8 cellular contexts compared by ENCODE assay signal in genomic region chr1:156608036-156608674, GRCh38. TPM values are rescaled to one million over a fixed set of nuclear protein-coding genes. Genes with fewer than 3 reads are reported as not detected.
DNase-seq lines count a peak whose midpoint lies in the region; ATAC-seq and TF ChIP-seq lines count a peak whose summit lies in the region.

No MANE protein-coding gene starts in this region.

- POLR2A ChIA-PET in WTC11 (lab: Charles Lee), result interaction anchor here (1.3 to 1.8 kb wide), 3 partner anchors 12 to 107 kb away, joined by 4 to 7 read pairs (median 6); partner anchors contain the start of genes MEF2D and NAXE

- TF ChIP-seq CTCF in WTC11 (IDR thresholded peaks at IDR 0.05), result no peak; the same call in 1 of the 2 replicates

- H3K27me3 Mint-ChIP-seq in WTC11 (ENCODE audit: low read depth), result peaks cover 5% of the 10 kb centered on the region; the same call in 1 of the 2 replicates

- DNase-seq in GDM1 (lab: John Stamatoyannopoulos, UW), result peak; percentile 55
- DNase-seq in NCI-H345 treated with DMSO at 0.1 percent for 48 hours (lab: John Stamatoyannopoulos, UW; ENCODE audit: unreplicated experiment), result peak; percentile 67
- peak; percentile 53 for DNase-seq in WTC11 (ENCODE audit: low spot score)
- DNase-seq in cerebellum (ENCODE audit: low spot score), result peak; percentile 88
- DNase-seq in left kidney (ENCODE audit: low read depth, low spot score), result peak; percentile 86
- peak; percentile 44 for DNase-seq in stimulated activated naive CD4-positive, alpha-beta T cell treated with Interleukin-2 at 50 U/mL for 16 hours (lab: John Stamatoyannopoulos, UW)

- H3K4me3 Mint-ChIP-seq in WTC11, result no peak overlapping the region

- CTCF ChIA-PET in WTC11 (lab: Charles Lee), result interaction anchor here (0.6 to 2.1 kb wide), 29 partner anchors 9 to 251 kb away, joined by 3 to 30 read pairs (median 4); partner anchors contain the start of genes BCAN, CRABP2, HAPLN2 and NAXE

- no peak overlapping the region for H3K27ac Mint-ChIP-seq in WTC11

- H3K4me1 Mint-ChIP-seq in WTC11, result peaks cover 4% of the 10 kb centered on the region; the same call in 1 of the 2 replicates

- no peaks in the 10 kb centered on the region for H3K9me3 Mint-ChIP-seq in WTC11

- ATAC-seq in HG03060 (IDR thresholded peaks at IDR 0.05; ENCODE audit: low read depth, unreplicated experiment) (peak; percentile 71), WTC11 (peak; percentile 97), GM19324 (IDR thresholded peaks at IDR 0.05; ENCODE audit: low FRiP score, unreplicated experiment) (no peak)

- no peaks in the 10 kb centered on the region for H3K36me3 Mint-ChIP-seq in WTC11

TF ChIP-seq in WTC11, 78 proteins besides CTCF, POLR2A, EP300 and RAD21:
- TF ChIP-seq SMAD4 (CRISPR knock-in tag; IDR thresholded peaks at IDR 0.05) (no peak), TP53 (CRISPR knock-in tag; IDR thresholded peaks at IDR 0.05) (no peak), IRF2 (CRISPR knock-in tag; IDR thresholded peaks at IDR 0.05; ENCODE audit: borderline replicate concordance, low read depth) (no peak), HMGXB4 (CRISPR knock-in tag; IDR thresholded peaks at IDR 0.05) (0 out of 2 replicates have a peak, but pooled peaks have one; percentile 12), USF1 (CRISPR knock-in tag; IDR thresholded peaks at IDR 0.05) (no peak), TCF7 (CRISPR knock-in tag; IDR thresholded peaks at IDR 0.05; ENCODE audit: low read depth) (no peak), GABPB1 (CRISPR knock-in tag; IDR thresholded peaks at IDR 0.05) (0 out of 2 replicates have a peak, but pooled peaks have one; percentile 30), NFYB (CRISPR knock-in tag; conservative IDR thresholded peaks at IDR 0.05; ENCODE audit: low read depth) (no peak), SOX15 (CRISPR knock-in tag; IDR thresholded peaks at IDR 0.05) (no peak), NFE2L1 (CRISPR knock-in tag; IDR thresholded peaks at IDR 0.05) (no peak), ZNF512 (CRISPR knock-in tag; IDR thresholded peaks at IDR 0.05; ENCODE audit: borderline replicate concordance) (no peak), ATF1 (CRISPR knock-in tag; IDR thresholded peaks at IDR 0.05) (no peak), PRRX2 (CRISPR knock-in tag; IDR thresholded peaks at IDR 0.05) (no peak), ZSCAN18 (CRISPR knock-in tag; IDR thresholded peaks at IDR 0.05) (no peak)

RNA-seq across cellular contexts. Expression of gene GPATCH4, which starts 6.9 kb away (rescaled TPM):
- total RNA-seq in WTC11 (2021) (37.1 to 50.1 TPM (median 38.2 TPM) in 3 replicates), cerebellum (10.1 TPM)

RNA-seq across cellular contexts. Expression of gene HAPLN2, which starts 11.1 kb away (rescaled TPM):
- 1.1 to 1.3 TPM (median 1.2 TPM) in 3 replicates for total RNA-seq in WTC11 (2021)
- 1.3 TPM for total RNA-seq in cerebellum

RNA-seq across cellular contexts. Expression of gene NAXE, which starts 16.6 kb away (rescaled TPM):
- total RNA-seq in WTC11 (2021), result 81.6 to 98.1 TPM (median 92.8 TPM) in 3 replicates
- 28.3 TPM for total RNA-seq in cerebellum

RNA-seq across cellular contexts. Expression of gene TTC24, which starts 28.6 kb away (rescaled TPM):
- total RNA-seq in WTC11 (2021), result 0.09 to 0.20 TPM (median 0.11 TPM) in 3 replicates
- total RNA-seq in cerebellum, result not detected

RNA-seq across cellular contexts. Expression of gene BCAN, which starts 33.8 kb away (rescaled TPM):
- 2.5 to 3.7 TPM (median 3.6 TPM) in 3 replicates for total RNA-seq in WTC11 (2021)
- total RNA-seq in cerebellum, result 106 TPM
